In the genomic region with DNA sequence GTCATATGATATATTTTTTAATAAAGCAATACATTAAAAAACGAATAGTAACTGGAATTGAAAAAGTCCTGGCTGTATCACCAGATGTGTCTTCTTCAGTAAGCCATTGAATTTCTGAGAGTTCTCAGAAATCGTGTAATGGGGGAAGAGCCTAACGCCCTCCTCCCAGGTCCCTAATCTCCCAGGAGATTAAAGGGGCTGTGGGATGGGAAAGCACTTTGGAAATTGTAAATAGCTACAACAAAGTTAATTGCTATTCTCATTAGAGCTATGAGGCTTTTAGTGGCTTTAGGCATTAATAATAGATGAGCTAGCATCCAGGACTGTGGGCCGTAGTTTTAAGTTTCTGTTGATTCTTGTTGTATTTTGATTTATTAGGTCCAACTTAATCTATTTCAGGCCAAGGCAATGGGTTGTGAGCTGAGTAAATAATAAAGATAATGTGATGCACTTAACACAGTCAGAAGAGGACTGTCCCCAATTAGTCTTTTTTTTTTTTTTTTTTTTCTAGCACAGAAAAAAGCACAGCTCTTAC, we compare ENCODE assay signal across 25 cellular contexts.
DNase-seq lines count a peak whose midpoint lies in the region; ATAC-seq, FAIRE-seq and TF ChIP-seq lines count a peak whose summit lies in the region.
"Had no signal": no experiment of that assay in that cellular context is flagged by ENCODE, and none has a peak within 500 bp of the region (broad histone marks: within the 10 kb centered on the region; RNA-seq: fewer than 3 reads in every experiment).

No MANE protein-coding gene starts in this region.

- H3K27ac ChIP-seq in adrenal gland = no peak overlapping the region
- H3K27ac ChIP-seq: BLaER1, cardiac muscle cell, uterus had no signal

- WGBS in adrenal gland, 4 donors = 79 to 89% (median 86%) methylated on average over 4 of the region's 4 CpGs

- H3K9me3 ChIP-seq in adrenal gland (replicated peaks in 1 of 3) = no peaks in the 10 kb centered on the region
- H3K9me3 ChIP-seq: BLaER1, uterus had no signal

- H3K9me3 Mint-ChIP-seq in activated CD4-positive, alpha-beta memory T cell treated with anti-CD3 and anti-CD28 coated beads for 36 hours = no peaks in the 10 kb centered on the region
- H3K9me3 Mint-ChIP-seq: activated naive CD4-positive, alpha-beta T cell treated with anti-CD3 and anti-CD28 coated beads, Interleukin-2, amount 10 ng/mL, durations not matched to agents 7 days and 5 days; natural killer cell had no signal

- intact Hi-C loops in activated CD4-positive, alpha-beta memory T cell treated with anti-CD3 and anti-CD28 coated beads for 36 hours (cut with micrococcal nuclease) = no loop called here
- intact Hi-C loops in adrenal gland (cut with DNase I) = no loop called here

- no peak for TF ChIP-seq CTCF in D721Med (IDR thresholded peaks at IDR 0.05; ENCODE audit: insufficient read depth, missing control alignments)
- no peak for TF ChIP-seq CTCF in adrenal gland (IDR thresholded peaks at IDR 0.05)

- ATAC-seq in GM19328 (IDR thresholded peaks at IDR 0.05; ENCODE audit: unreplicated experiment) = no peak
- ATAC-seq in HG02763 (IDR thresholded peaks at IDR 0.05; ENCODE audit: unreplicated experiment) = no peak
- ATAC-seq: left colon, natural killer cell, sciatic nerve had no signal

- POLR2A ChIA-PET in activated CD4-positive, alpha-beta memory T cell treated with anti-CD3 and anti-CD28 coated beads for 36 hours (lab: Charles Lee) = no interaction called here

- no peaks in the 10 kb centered on the region for H3K36me3 Mint-ChIP-seq in activated CD4-positive, alpha-beta memory T cell treated with anti-CD3 and anti-CD28 coated beads for 36 hours
- H3K36me3 Mint-ChIP-seq: activated naive CD4-positive, alpha-beta T cell treated with anti-CD3 and anti-CD28 coated beads, Interleukin-2, amount 10 ng/mL, durations not matched to agents 7 days and 5 days; natural killer cell had no signal

- no peaks in the 10 kb centered on the region for H3K36me3 ChIP-seq in adrenal gland (replicated peaks in 1 of 2)
- H3K36me3 ChIP-seq: BLaER1, cardiac muscle cell, uterus had no signal

- no peak overlapping the region for H3K27ac Mint-ChIP-seq in activated CD4-positive, alpha-beta memory T cell treated with anti-CD3 and anti-CD28 coated beads for 36 hours
- H3K27ac Mint-ChIP-seq: activated naive CD4-positive, alpha-beta T cell treated with anti-CD3 and anti-CD28 coated beads, Interleukin-2, amount 10 ng/mL, durations not matched to agents 7 days and 5 days; natural killer cell had no signal

- H3K27me3 Mint-ChIP-seq in activated CD4-positive, alpha-beta memory T cell treated with anti-CD3 and anti-CD28 coated beads for 36 hours = peaks cover 2% of the 10 kb centered on the region

- FAIRE-seq in D721Med (lab: Jason Lieb, UNC) = peak; percentile 77
- FAIRE-seq in islet of Langerhans (lab: Jason Lieb, UNC) = peak; percentile 98
- FAIRE-seq: HTR-8/SVneo had no signal

- TF ChIP-seq POLR2A in adrenal gland (IDR thresholded peaks at IDR 0.05) = no peak

- H3K4me1 Mint-ChIP-seq in activated CD4-positive, alpha-beta memory T cell treated with anti-CD3 and anti-CD28 coated beads for 36 hours (ENCODE audit: low read depth) = no peaks in the 10 kb centered on the region
- H3K4me1 Mint-ChIP-seq: activated naive CD4-positive, alpha-beta T cell treated with anti-CD3 and anti-CD28 coated beads, Interleukin-2, amount 10 ng/mL, durations not matched to agents 7 days and 5 days; natural killer cell had no signal

- H3K27me3 ChIP-seq in adrenal gland = no peaks in the 10 kb centered on the region
- H3K27me3 ChIP-seq: BLaER1, cardiac muscle cell, uterus had no signal

- DNase-seq in D721Med (ENCODE audit: insufficient read length, low spot score) (no peak), NCI-H1105 treated with DMSO at 0.1 percent for 48 hours (lab: John Stamatoyannopoulos, UW) (peak; percentile 91), NCI-H748 (lab: John Stamatoyannopoulos, UW; ENCODE audit: unreplicated experiment) (peak; percentile 96), adrenal gland (no peak)
- no peak for DNase-seq in activated CD4-positive, alpha-beta memory T cell treated with anti-CD3 and anti-CD28 coated beads for 36 hours
- DNase-seq: activated CD4-positive, alpha-beta T cell treated with anti-CD3 and anti-CD28 coated beads for 48 hours; activated naive CD4-positive, alpha-beta T cell treated with anti-CD3 and anti-CD28 coated beads, Interleukin-2, amount 10 ng/mL, durations not matched to agents 7 days and 5 days; HCEC 1CT; head of caudate nucleus; Karpas-422; left colon; midbrain; MV-4-11; natural killer cell; NCI-H2171 treated with DMSO at 0.1 percent for 48 hours; SIG-M5; substantia nigra; uterus had no signal

- CTCF ChIA-PET in activated CD4-positive, alpha-beta memory T cell treated with anti-CD3 and anti-CD28 coated beads for 36 hours (lab: Charles Lee) = no interaction called here

- no peak overlapping the region for H3K4me3 Mint-ChIP-seq in activated CD4-positive, alpha-beta memory T cell treated with anti-CD3 and anti-CD28 coated beads for 36 hours
- H3K4me3 Mint-ChIP-seq: activated naive CD4-positive, alpha-beta T cell treated with anti-CD3 and anti-CD28 coated beads, Interleukin-2, amount 10 ng/mL, durations not matched to agents 7 days and 5 days; natural killer cell had no signal

- no peaks in the 10 kb centered on the region for H3K4me1 ChIP-seq in adrenal gland (replicated peaks in 1 of 2)
- H3K4me1 ChIP-seq: BLaER1, uterus had no signal

- no peak overlapping the region for H3K4me3 ChIP-seq in adrenal gland
- H3K4me3 ChIP-seq: BLaER1, cardiac muscle cell, uterus had no signal

Comparison
In these comparisons a context has a peak if more than half of its experiments do, and no peak if none do; other contexts are left out.
1. DNase-seq: peak in NCI-H1105 treated with DMSO at 0.1 percent for 48 hours (single experiment) and NCI-H748 (single experiment); none in D721Med (single experiment), activated CD4-positive, alpha-beta memory T cell treated with anti-CD3 and anti-CD28 coated beads for 36 hours (single experiment) and adrenal gland (0 of 7).